In the genomic region with DNA sequence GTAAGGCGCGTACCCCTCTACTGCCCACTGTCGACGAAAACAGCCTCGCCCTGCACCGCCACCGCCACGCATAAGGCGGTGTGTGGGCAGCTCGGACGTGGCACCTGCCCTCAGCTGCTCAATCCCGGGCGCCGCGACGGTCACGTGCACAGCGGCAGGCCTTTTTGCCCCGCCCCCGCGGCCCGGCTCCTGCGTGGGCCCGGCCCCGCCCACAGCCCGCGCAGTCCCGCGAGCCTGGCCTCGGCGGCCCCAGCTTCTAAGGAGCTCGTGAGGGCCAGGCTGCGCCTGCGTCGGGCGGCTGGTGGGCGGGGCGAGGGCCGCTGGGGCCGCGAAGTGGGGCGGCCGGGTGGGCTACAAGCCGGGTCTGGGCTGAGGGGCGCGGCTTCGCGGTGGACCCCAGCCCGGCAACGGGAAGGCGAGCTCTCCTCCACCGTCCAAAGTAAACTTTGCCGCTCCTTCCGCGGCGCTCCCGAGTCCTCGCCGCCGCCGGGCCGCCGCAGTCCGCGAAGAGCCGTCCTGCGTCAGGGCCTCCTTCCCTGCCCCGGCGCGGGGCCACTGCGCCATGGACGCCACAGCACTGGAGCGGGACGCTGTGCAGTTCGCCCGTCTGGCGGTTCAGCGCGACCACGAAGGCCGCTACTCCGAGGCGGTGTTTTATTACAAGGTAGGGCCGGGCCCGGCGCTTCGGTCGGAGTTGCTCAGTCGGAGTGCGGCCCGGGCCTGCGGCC, we compare ENCODE assay signal across 1 cellular context.
TF ChIP-seq lines count a peak whose summit lies in the region.

A gene (plus strand): TSS at position 313 of the 728 bp plus-strand sequence. CDS start 250 bp downstream, at position 563.

TF ChIP-seq in A549, 52 proteins besides CTCF, POLR2A, EP300 and RAD21 (continued from another document):
- TF ChIP-seq FOSL2 (IDR thresholded peaks at IDR 0.05): no peak
- TF ChIP-seq FOSL2 (CRISPR knock-in tag; IDR thresholded peaks at IDR 0.05): no peak
- TF ChIP-seq BHLHE40 (IDR thresholded peaks at IDR 0.05; ENCODE audit: low read depth, low read length): peak; percentile 60
- peak; percentile 21; the same call in 1 of the 3 replicates for TF ChIP-seq SMC3 (IDR thresholded peaks at IDR 0.05)
- no peak for TF ChIP-seq MAZ (IDR thresholded peaks at IDR 0.05; ENCODE audit: borderline replicate concordance, low read depth, low read length)
- TF ChIP-seq, protein P1, sequence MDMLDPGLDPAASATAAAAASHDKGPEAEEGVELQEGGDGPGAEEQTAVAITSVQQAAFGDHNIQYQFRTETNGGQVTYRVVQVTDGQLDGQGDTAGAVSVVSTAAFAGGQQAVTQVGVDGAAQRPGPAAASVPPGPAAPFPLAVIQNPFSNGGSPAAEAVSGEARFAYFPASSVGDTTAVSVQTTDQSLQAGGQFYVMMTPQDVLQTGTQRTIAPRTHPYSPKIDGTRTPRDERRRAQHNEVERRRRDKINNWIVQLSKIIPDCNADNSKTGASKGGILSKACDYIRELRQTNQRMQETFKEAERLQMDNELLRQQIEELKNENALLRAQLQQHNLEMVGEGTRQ (IDR thresholded peaks at IDR 0.05): peak; percentile 91
- TF ChIP-seq FOXS1 (CRISPR knock-in tag; IDR thresholded peaks at IDR 0.05): no peak
- TF ChIP-seq, protein P2, sequence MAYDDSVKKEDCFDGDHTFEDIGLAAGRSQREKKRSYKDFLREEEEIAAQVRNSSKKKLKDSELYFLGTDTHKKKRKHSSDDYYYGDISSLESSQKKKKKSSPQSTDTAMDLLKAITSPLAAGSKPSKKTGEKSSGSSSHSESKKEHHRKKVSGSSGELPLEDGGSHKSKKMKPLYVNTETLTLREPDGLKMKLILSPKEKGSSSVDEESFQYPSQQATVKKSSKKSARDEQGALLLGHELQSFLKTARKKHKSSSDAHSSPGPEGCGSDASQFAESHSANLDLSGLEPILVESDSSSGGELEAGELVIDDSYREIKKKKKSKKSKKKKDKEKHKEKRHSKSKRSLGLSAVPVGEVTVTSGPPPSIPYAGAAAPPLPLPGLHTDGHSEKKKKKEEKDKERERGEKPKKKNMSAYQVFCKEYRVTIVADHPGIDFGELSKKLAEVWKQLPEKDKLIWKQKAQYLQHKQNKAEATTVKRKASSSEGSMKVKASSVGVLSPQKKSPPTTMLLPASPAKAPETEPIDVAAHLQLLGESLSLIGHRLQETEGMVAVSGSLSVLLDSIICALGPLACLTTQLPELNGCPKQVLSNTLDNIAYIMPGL (CRISPR knock-in tag; IDR thresholded peaks at IDR 0.05; ENCODE audit: borderline replicate concordance): no peak; the same call in 1 of the 2 replicates
- TF ChIP-seq PHF8 (IDR thresholded peaks at IDR 0.05; ENCODE audit: borderline replicate concordance, low read depth): peak; percentile 96
- TF ChIP-seq ZFP36 (IDR thresholded peaks at IDR 0.05; ENCODE audit: borderline replicate concordance, partially characterized antibody): no peak
- TF ChIP-seq RNF2 (IDR thresholded peaks at IDR 0.05; ENCODE audit: borderline replicate concordance, low read depth): no peak
- TF ChIP-seq CHD2 (IDR thresholded peaks at IDR 0.05; ENCODE audit: low read length, partially characterized antibody): peak; percentile 79
- TF ChIP-seq MAFK (IDR thresholded peaks at IDR 0.05; ENCODE audit: partially characterized antibody): no peak
- no peak for TF ChIP-seq RARB (CRISPR knock-in tag; IDR thresholded peaks at IDR 0.05)
TF ChIP-seq in A549: peak in this region for 11.
